In genomic region chr1:52877554-52877953, GRCh38 we compare ENCODE assay signal across 19 cellular contexts.
"Had no signal": no experiment of that assay in that cellular context is flagged by ENCODE, and none has a peak within 500 bp of the region (broad histone marks: within the 10 kb centered on the region; RNA-seq: fewer than 3 reads in every experiment).

No MANE protein-coding gene starts in this region.

- H3K27me3 ChIP-seq: uterus had no signal

- H3K4me3 ChIP-seq: lung, spleen, tibial artery, uterus had no signal

- H3K27ac ChIP-seq: spleen, tibial artery, uterus had no signal

- FAIRE-seq: endometrium had no signal

- DNase-seq: activated B cell treated with CpG ODN at 0.5 μM for 24 hours; activated CD4-positive, alpha-beta memory T cell treated with anti-CD3 and anti-CD28 coated beads for 36 hours; activated CD4-positive, alpha-beta T cell treated with anti-CD3 and anti-CD28 coated beads for 4 hours; activated T-cell treated with anti-CD3 and anti-CD28 coated beads for 4 hours; amygdala; cortex of kidney; erythroblast; midbrain; nucleus accumbens; retina; spleen; stimulated activated CD4-positive, alpha-beta T cell treated with anti-CD3 and anti-CD28 coated beads, Interleukin-4, amount 100 ng/mL, for 4 hours; stimulated activated naive CD4-positive, alpha-beta T cell; T-helper 1 cell; T-helper 9 cell; tibial artery; uterus had no signal

- H3K4me1 ChIP-seq: spleen, tibial artery, uterus had no signal

- H3K36me3 ChIP-seq: spleen, tibial artery, uterus had no signal

- H3K9me3 ChIP-seq: spleen, tibial artery, uterus had no signal
